ENCODE assay signal across 9 cellular contexts in the genomic region with DNA sequence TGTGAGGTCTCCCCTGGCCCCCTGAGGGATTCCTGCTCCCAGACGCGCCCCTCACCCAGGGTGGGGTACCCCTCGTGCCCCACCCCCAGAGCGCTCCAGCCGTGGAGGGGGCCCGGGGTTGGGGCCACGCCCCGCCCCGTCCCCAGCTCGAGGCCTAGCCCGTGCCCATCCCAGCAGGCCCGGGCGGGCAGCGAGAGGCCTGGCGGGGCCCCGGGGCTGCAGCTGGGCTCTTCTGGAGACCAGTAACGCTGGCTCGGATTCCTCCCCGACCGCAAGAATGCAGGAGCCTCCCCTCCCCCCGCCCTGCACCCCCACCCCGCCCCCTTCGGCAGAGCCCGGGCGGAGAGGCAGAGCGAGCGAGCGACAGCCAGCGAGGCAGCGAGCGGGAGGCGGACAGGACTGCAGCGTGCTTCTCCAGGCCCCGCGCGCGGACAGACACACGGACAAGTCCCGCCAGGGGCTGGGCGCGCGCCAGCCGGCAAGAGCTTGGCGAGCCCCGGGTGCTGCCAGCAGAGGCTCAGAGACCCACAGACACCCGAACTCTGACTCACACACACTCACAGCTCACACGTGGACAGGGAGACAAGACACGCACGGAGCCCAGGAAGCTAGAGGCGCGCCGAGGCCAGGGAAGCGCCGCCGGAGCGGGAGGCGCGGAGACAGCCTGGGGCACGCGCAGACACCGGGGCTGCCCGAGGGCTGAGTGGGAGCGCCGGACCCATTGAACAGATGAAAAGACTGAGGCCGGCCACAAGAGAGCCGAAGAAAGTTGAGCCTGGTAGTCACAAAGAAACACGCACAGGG.
DNase-seq lines count a peak whose midpoint lies in the region; ATAC-seq and TF ChIP-seq lines count a peak whose summit lies in the region.
"Had no signal": no experiment of that assay in that cellular context is flagged by ENCODE, and none has a peak within 500 bp of the region (broad histone marks: within the 10 kb centered on the region; RNA-seq: fewer than 3 reads in every experiment).

No MANE protein-coding gene starts in this region.

- H3K9me2 ChIP-seq in DOHH2 (replicated peaks; ENCODE audit: control insufficient read depth, low read length), result no peaks in the 10 kb centered on the region

- POLR2A ChIA-PET in RWPE1 (lab: Yijun Ruan, JAX; ENCODE audit: low non-redundant PET), result interaction anchor here (0.6 to 2.0 kb wide), 3 partner anchors 12 to 290 kb away, joined by 3 to 9 read pairs (median 8); partner anchors contain the start of gene BCL9L

- CTCF ChIA-PET in RWPE1 (lab: Yijun Ruan, JAX), result interaction anchor here (0.5 to 3.6 kb wide), 5 partner anchors 13 to 219 kb away, joined by 3 to 17 read pairs (median 3); partner anchors contain the start of gene BCL9L

- DNase-seq in RWPE1 (ENCODE audit: low spot score), result peak; percentile 77
- peak in 42 of 58 donors; percentile 25 to 80 (median 48) for DNase-seq in anterior cingulate cortex (lab: John Stamatoyannopoulos, UW)
- DNase-seq in hepatic stellate cell (ENCODE audit: low spot score), result peak; percentile 88
- DNase-seq in NOMO-1 (lab: John Stamatoyannopoulos, UW; ENCODE audit: unreplicated experiment in 2 of 2), result no peak
- DNase-seq in NCI-H2196 treated with DMSO at 0.1 percent for 48 hours (lab: John Stamatoyannopoulos, UW; ENCODE audit: unreplicated experiment), result no peak

- no peaks in the 10 kb centered on the region for H4K20me1 ChIP-seq in DOHH2 (ENCODE audit: control insufficient read depth, insufficient read depth, low read depth, low read length)

- H3K9me3 ChIP-seq in DOHH2 (ENCODE audit: control insufficient read depth, insufficient read depth, low read length), result no peaks in the 10 kb centered on the region

- peaks cover 24% of the 10 kb centered on the region for H3K79me2 ChIP-seq in DOHH2 (ENCODE audit: control insufficient read depth, low read length)

- H3F3A ChIP-seq in DOHH2 (ENCODE audit: control insufficient read depth, insufficient read depth), result peaks cover 17% of the 10 kb centered on the region

- peaks cover 85% of the 10 kb centered on the region for H3K4me1 ChIP-seq in DOHH2 (ENCODE audit: control insufficient read depth, low read length)
- H3K4me1 ChIP-seq in rectal smooth muscle tissue (ENCODE audit: control insufficient read depth, insufficient read depth, low read length), result peaks cover 65% of the 10 kb centered on the region

- no peak for ATAC-seq in GM19395 (IDR thresholded peaks at IDR 0.05; ENCODE audit: unreplicated experiment)

- H3K4me3 ChIP-seq in DOHH2 (ENCODE audit: low read length), result no peak overlapping the region
- peak overlapping the region; percentile 58 for H3K4me3 ChIP-seq in rectal smooth muscle tissue (ENCODE audit: low read length)

- H3K4me2 ChIP-seq in DOHH2 (ENCODE audit: low read length), result peak overlapping the region; percentile 18; the same call in 1 of the 2 replicates
- H3K4me2 ChIP-seq: KMS-11 had no signal

- H3K27me3 ChIP-seq in DOHH2 (ENCODE audit: control insufficient read depth, low read length), result no peaks in the 10 kb centered on the region
- peaks cover 2% of the 10 kb centered on the region for H3K27me3 ChIP-seq in rectal smooth muscle tissue (ENCODE audit: control insufficient read depth, insufficient read depth, low read length)

- H3K36me3 ChIP-seq in DOHH2 (ENCODE audit: control insufficient read depth, low read length) (0 out of 2 replicates have a peak, but pooled peaks cover 3% of the 10 kb centered on the region), rectal smooth muscle tissue (ENCODE audit: control insufficient read depth, insufficient read depth, low read length) (peaks cover 6% of the 10 kb centered on the region)

- peak overlapping the region; percentile 13 for H3K9ac ChIP-seq in rectal smooth muscle tissue (ENCODE audit: low read length)
- H3K9ac ChIP-seq: KMS-11 had no signal

- H3K27ac ChIP-seq in DOHH2 (ENCODE audit: low read depth, low read length) (no peak overlapping the region), RWPE1 (peak overlapping the region; percentile 100), rectal smooth muscle tissue (ENCODE audit: low read depth, low read length) (peak overlapping the region; percentile 91)
- H3K27ac ChIP-seq: KMS-11 had no signal

- TF ChIP-seq CTCF in DOHH2 (IDR thresholded peaks at IDR 0.05; ENCODE audit: low read depth, low read length, poor library complexity, severe bottlenecking) (no peak), RWPE1 (conservative IDR thresholded peaks at IDR 0.05; ENCODE audit: low read depth) (no peak)

Comparison
In these comparisons a context has a peak if more than half of its experiments do, and no peak if none do; other contexts are left out.
1. DNase-seq: peak in RWPE1 (single experiment), anterior cingulate cortex (42 of 58) and hepatic stellate cell (single experiment); none in NOMO-1 (0 of 2) and NCI-H2196 treated with DMSO at 0.1 percent for 48 hours (single experiment).